Comparison of ENCODE assay signal across 19 cellular contexts in the genomic region with DNA sequence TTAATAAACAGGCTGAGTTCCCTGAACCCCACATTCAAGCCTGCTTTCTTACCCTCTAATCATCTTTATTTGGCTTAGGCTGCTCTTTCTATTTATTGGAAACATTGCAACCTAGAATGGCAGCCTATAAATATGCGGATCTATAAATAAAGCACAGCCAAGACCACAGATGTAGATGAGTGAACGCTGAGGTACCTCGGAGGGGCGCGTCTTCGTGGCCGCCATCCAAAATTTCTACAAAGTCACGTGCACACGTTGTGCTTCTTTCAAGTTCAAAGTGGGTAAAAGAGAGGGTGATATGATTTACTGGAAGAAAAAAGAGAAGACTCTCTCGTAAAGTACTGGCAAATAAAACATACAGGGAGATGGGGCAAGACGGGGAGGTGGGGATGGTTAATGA.
DNase-seq lines count a peak whose midpoint lies in the region; ATAC-seq and TF ChIP-seq lines count a peak whose summit lies in the region.
"Had no signal": no experiment of that assay in that cellular context is flagged by ENCODE, and none has a peak within 500 bp of the region (broad histone marks: within the 10 kb centered on the region; RNA-seq: fewer than 3 reads in every experiment).

No MANE protein-coding gene starts in this region.

- H3K27me3 ChIP-seq in mesenchymal stem cell (ENCODE audit: control insufficient read depth in 1 of 2, insufficient read depth in 1 of 2, low read length in 2 of 2) (no peaks in the 10 kb centered on the region), smooth muscle cell (ENCODE audit: low read depth) (no peaks in the 10 kb centered on the region)

- H3K79me1 ChIP-seq in mesenchymal stem cell (replicated peaks; ENCODE audit: low read length, poor library complexity, severe bottlenecking) = no peaks in the 10 kb centered on the region

- H3K4me3 ChIP-seq in mesenchymal stem cell (ENCODE audit: insufficient read depth in 1 of 2, low read depth in 1 of 2, low read length in 2 of 2) (no peak overlapping the region), smooth muscle cell (no peak overlapping the region)
- H3K4me3 ChIP-seq: A549, K562, PC-9 had no signal

- no peak overlapping the region for H3K4ac ChIP-seq in mesenchymal stem cell (ENCODE audit: low read depth in 1 of 2, low read length in 2 of 2)

- peak overlapping the region; percentile 77 for H2AK5ac ChIP-seq in mesenchymal stem cell (ENCODE audit: low read length, severe bottlenecking)

- no peak for TF ChIP-seq CTCF in smooth muscle cell (IDR thresholded peaks at IDR 0.05; ENCODE audit: borderline replicate concordance, insufficient read depth, poor library complexity, severe bottlenecking)

- no peak overlapping the region for H3K23ac ChIP-seq in mesenchymal stem cell (ENCODE audit: low read length in 2 of 2)

- no peak overlapping the region for H2BK15ac ChIP-seq in mesenchymal stem cell (ENCODE audit: low read depth, poor library complexity, severe bottlenecking)

- H4K91ac ChIP-seq in mesenchymal stem cell (ENCODE audit: low read length) = no peak overlapping the region

- H3K9me3 ChIP-seq in mesenchymal stem cell (ENCODE audit: control insufficient read depth, low read length) = no peaks in the 10 kb centered on the region
- H3K9me3 ChIP-seq in smooth muscle cell (replicated peaks; ENCODE audit: low read depth) = no peaks in the 10 kb centered on the region
- H3K9me3 ChIP-seq: A549, Caco-2 had no signal

- H2AFZ ChIP-seq in mesenchymal stem cell (ENCODE audit: low read depth, low read length) (no peak overlapping the region), smooth muscle cell (ENCODE audit: low read depth) (no peak overlapping the region)
- H2AFZ ChIP-seq: PC-9 had no signal

- no peaks in the 10 kb centered on the region for H4K20me1 ChIP-seq in smooth muscle cell (ENCODE audit: low read depth)

- no peak overlapping the region for H4K8ac ChIP-seq in mesenchymal stem cell (ENCODE audit: low read length)

- no peak overlapping the region for H2BK5ac ChIP-seq in mesenchymal stem cell (ENCODE audit: low read depth, low read length, poor library complexity, severe bottlenecking)

- DNase-seq in EH (ENCODE audit: low read depth) = peak; percentile 44
- peak; percentile 45 for DNase-seq in astrocyte of the hippocampus (ENCODE audit: low read depth, low spot score)
- DNase-seq in mesenchymal stem cell = no peak
- no peak for DNase-seq in smooth muscle cell (lab: John Stamatoyannopoulos, UW; ENCODE audit: unreplicated experiment)
- DNase-seq in iPS-NIHi11 (ENCODE audit: low spot score) = no peak
- no peak for DNase-seq in NCI-H2227 (lab: John Stamatoyannopoulos, UW; ENCODE audit: unreplicated experiment)
- DNase-seq: Caco-2, DMS79, GF-D8, GM23248, NCI-H146, NCI-H446, NCI-H748 treated with DMSO at 0.1 percent for 48 hours, PC-9 had no signal

- no peaks in the 10 kb centered on the region for H3K79me2 ChIP-seq in smooth muscle cell (ENCODE audit: low read depth)

- peaks cover 3% of the 10 kb centered on the region for H3F3A ChIP-seq in smooth muscle cell (ENCODE audit: low read depth)

- H3K18ac ChIP-seq in mesenchymal stem cell (ENCODE audit: low read depth in 1 of 2, low read length in 2 of 2) = no peak overlapping the region

- no peak overlapping the region for H3K27ac ChIP-seq in mesenchymal stem cell (ENCODE audit: low read length, poor library complexity, severe bottlenecking)
- H3K27ac ChIP-seq in smooth muscle cell (ENCODE audit: low read depth) = peak overlapping the region; percentile 92
- H3K27ac ChIP-seq: A549, HL-60, PC-9 had no signal

- H2BK12ac ChIP-seq in mesenchymal stem cell (ENCODE audit: low read length in 2 of 2) = no peak overlapping the region

- H3K36me3 ChIP-seq in mesenchymal stem cell (ENCODE audit: control insufficient read depth in 1 of 2, insufficient read depth in 2 of 2, low read depth in 1 of 2, low read length in 2 of 2) (peaks cover 0 to 10% of the 10 kb centered on the region in 2 experiments), smooth muscle cell (ENCODE audit: low read depth) (no peaks in the 10 kb centered on the region)

- 95% methylated on average over 11 of the region's 11 CpGs for WGBS in mesenchymal stem cell
- WGBS in smooth muscle cell (ENCODE audit: low lambda C conversion rate) = 85% methylated on average over 11 of the region's 11 CpGs

- no peak overlapping the region for H3K14ac ChIP-seq in mesenchymal stem cell (ENCODE audit: low read length in 2 of 2)

- H3K9ac ChIP-seq in mesenchymal stem cell (ENCODE audit: low read length) (no peak overlapping the region), smooth muscle cell (ENCODE audit: low read depth) (no peak overlapping the region)

- peaks cover 9% of the 10 kb centered on the region for H3K4me1 ChIP-seq in mesenchymal stem cell (ENCODE audit: control insufficient read depth, insufficient read depth, low read depth, low read length)
- H3K4me1 ChIP-seq in smooth muscle cell (ENCODE audit: low read depth) = peaks cover 17% of the 10 kb centered on the region
- H3K4me1 ChIP-seq: A549, Caco-2 had no signal

- H3K4me2 ChIP-seq in mesenchymal stem cell (ENCODE audit: low read length, poor library complexity, severe bottlenecking) (peak overlapping the region; percentile 25), smooth muscle cell (no peak overlapping the region)
- H3K4me2 ChIP-seq: A549, PC-9 had no signal

- no peak for ATAC-seq in HG03565 (IDR thresholded peaks at IDR 0.05; ENCODE audit: unreplicated experiment)
- ATAC-seq: A549, K562, Right ventricle myocardium inferior had no signal

- H2BK120ac ChIP-seq in mesenchymal stem cell (ENCODE audit: low read depth, low read length) = no peak overlapping the region

Comparison
In these comparisons a context has a peak if more than half of its experiments do, and no peak if none do; other contexts are left out.
1. DNase-seq: peak in EH (single experiment) and astrocyte of the hippocampus (single experiment); none in mesenchymal stem cell (single experiment), smooth muscle cell (single experiment), iPS-NIHi11 (single experiment) and NCI-H2227 (single experiment).